In genomic region chr12:68269727-68270126, GRCh38 we compare ENCODE assay signal across 18 cellular contexts. TPM values are rescaled to one million over a fixed set of nuclear protein-coding genes. Genes with fewer than 3 reads are reported as not detected.
DNase-seq lines count a peak whose midpoint lies in the region; ATAC-seq and TF ChIP-seq lines count a peak whose summit lies in the region.
"Had no signal": no experiment of that assay in that cellular context is flagged by ENCODE, and none has a peak within 500 bp of the region (broad histone marks: within the 10 kb centered on the region; RNA-seq: fewer than 3 reads in every experiment).

No MANE protein-coding gene starts in this region.

- in situ Hi-C loops in mammary epithelial cell (cut with MboI; ENCODE audit: low sequenced_read_pairs in 2 of 2): no loop called here

- H3K4me1 ChIP-seq in mammary epithelial cell (ENCODE audit: insufficient read depth, low read length): peaks cover 4% of the 10 kb centered on the region
- H3K4me1 ChIP-seq in neutrophil (ENCODE audit: control insufficient read depth in 1 of 2, insufficient read depth in 1 of 2, low read depth in 1 of 2, low read length in 1 of 2): peaks cover 80 to 84% of the 10 kb centered on the region in 2 experiments
- H3K4me1 ChIP-seq: BE2C had no signal

- 100% methylated on average over 1 of the region's 1 CpG for WGBS in mammary epithelial cell (ENCODE audit: low coverage, missing lambda C conversion rate)

- no peak overlapping the region for H3K9ac ChIP-seq in mammary epithelial cell (ENCODE audit: insufficient read depth, low read length)

- no peak for TF ChIP-seq CTCF in MCF 10A (IDR thresholded peaks at IDR 0.05; ENCODE audit: unreplicated experiment)
- no peak for TF ChIP-seq CTCF in mammary epithelial cell (conservative IDR thresholded peaks at IDR 0.05 in 1 of 2, IDR thresholded peaks at IDR 0.05 in 1 of 2; ENCODE audit: extremely low read depth in 1 of 2, insufficient read depth in 1 of 2, low read depth in 1 of 2, low read length in 2 of 2)
- no peak for TF ChIP-seq CTCF in neutrophil (IDR thresholded peaks at IDR 0.05)

- peaks cover 26% of the 10 kb centered on the region for H3K27me3 Mint-ChIP-seq in activated CD4-positive, alpha-beta T cell treated with anti-CD3 and anti-CD28 coated beads for 36 hours
- no peaks in the 10 kb centered on the region for H3K27me3 Mint-ChIP-seq in MCF 10A (ENCODE audit: insufficient read depth, unreplicated experiment)
- H3K27me3 Mint-ChIP-seq: CD4-positive, CD25-positive, alpha-beta regulatory T cell had no signal

- H3K9me3 ChIP-seq in mammary epithelial cell (replicated peaks; ENCODE audit: insufficient read depth, low read length): no peaks in the 10 kb centered on the region
- no peaks in the 10 kb centered on the region for H3K9me3 ChIP-seq in neutrophil
- H3K9me3 ChIP-seq: BE2C had no signal

- no peak overlapping the region for H3K27ac Mint-ChIP-seq in activated CD4-positive, alpha-beta T cell treated with anti-CD3 and anti-CD28 coated beads for 36 hours
- H3K27ac Mint-ChIP-seq in MCF 10A (ENCODE audit: low read depth, unreplicated experiment): peak overlapping the region; percentile 92
- H3K27ac Mint-ChIP-seq: CD4-positive, CD25-positive, alpha-beta regulatory T cell had no signal

- peaks cover 8% of the 10 kb centered on the region for H3K4me1 Mint-ChIP-seq in activated CD4-positive, alpha-beta T cell treated with anti-CD3 and anti-CD28 coated beads for 36 hours
- H3K4me1 Mint-ChIP-seq in MCF 10A (ENCODE audit: insufficient read depth, unreplicated experiment): peaks cover 22% of the 10 kb centered on the region
- H3K4me1 Mint-ChIP-seq: CD4-positive, CD25-positive, alpha-beta regulatory T cell had no signal

- peak; percentile 64 for ATAC-seq in activated CD4-positive, alpha-beta T cell treated with anti-CD3 and anti-CD28 coated beads for 36 hours
- ATAC-seq in HG02759 (IDR thresholded peaks at IDR 0.05; ENCODE audit: unreplicated experiment): no peak
- ATAC-seq: K562, Panc1 had no signal

- H3K27ac ChIP-seq in mammary epithelial cell (ENCODE audit: insufficient read depth, low read depth, low read length) (no peak overlapping the region), neutrophil (peak overlapping the region; percentile 71)

- H3K36me3 ChIP-seq in mammary epithelial cell (ENCODE audit: insufficient read depth, low read length) (no peaks in the 10 kb centered on the region), neutrophil (no peaks in the 10 kb centered on the region)
- H3K36me3 ChIP-seq: BE2C had no signal

- no peaks in the 10 kb centered on the region for H4K20me1 ChIP-seq in mammary epithelial cell (ENCODE audit: insufficient read depth, low read length)

- no peak overlapping the region for H3K4me3 Mint-ChIP-seq in activated CD4-positive, alpha-beta T cell treated with anti-CD3 and anti-CD28 coated beads for 36 hours
- no peak overlapping the region for H3K4me3 Mint-ChIP-seq in MCF 10A (ENCODE audit: unreplicated experiment)
- H3K4me3 Mint-ChIP-seq: CD4-positive, CD25-positive, alpha-beta regulatory T cell had no signal

- BruUV-seq in MCF 10A (replicated peaks; lab: Mats Ljungman, UMichigan) (no TSS peak), mammary epithelial cell (replicated peaks; lab: Mats Ljungman, UMichigan) (no TSS peak)

- H3K4me2 ChIP-seq in mammary epithelial cell (ENCODE audit: insufficient read depth, low read depth, low read length): no peak overlapping the region

- intact Hi-C loops in activated CD4-positive, alpha-beta T cell treated with anti-CD3 and anti-CD28 coated beads for 36 hours (cut with DNase I, micrococcal nuclease): no loop called here
- intact Hi-C loops in MCF 10A (cut with micrococcal nuclease): loop anchor here (5.0 kb wide), 1 partner anchor 47 kb away; no protein-coding TSS in a partner anchor
- intact Hi-C loops in mammary epithelial cell (cut with micrococcal nuclease): no loop called here

- POLR2A ChIA-PET in activated CD4-positive, alpha-beta T cell treated with anti-CD3 and anti-CD28 coated beads for 36 hours (lab: Charles Lee): no interaction called here
- POLR2A ChIA-PET in MCF 10A (lab: Yijun Ruan, JAX): no interaction called here

- no peaks in the 10 kb centered on the region for H3K27me3 ChIP-seq in mammary epithelial cell (ENCODE audit: insufficient read depth, low read length)
- H3K27me3 ChIP-seq in neutrophil: no peaks in the 10 kb centered on the region
- H3K27me3 ChIP-seq: BE2C had no signal

- H2AFZ ChIP-seq in mammary epithelial cell (ENCODE audit: low read depth, low read length): no peak overlapping the region

- no peaks in the 10 kb centered on the region for H3K79me2 ChIP-seq in mammary epithelial cell (ENCODE audit: insufficient read depth, low read length)

- no peaks in the 10 kb centered on the region for H3K9me3 Mint-ChIP-seq in activated CD4-positive, alpha-beta T cell treated with anti-CD3 and anti-CD28 coated beads for 36 hours (ENCODE audit: low read depth)
- H3K9me3 Mint-ChIP-seq in MCF 10A (ENCODE audit: unreplicated experiment): no peaks in the 10 kb centered on the region
- H3K9me3 Mint-ChIP-seq: CD4-positive, CD25-positive, alpha-beta regulatory T cell had no signal

- H3K36me3 Mint-ChIP-seq in activated CD4-positive, alpha-beta T cell treated with anti-CD3 and anti-CD28 coated beads for 36 hours (ENCODE audit: low read depth): no peaks in the 10 kb centered on the region
- H3K36me3 Mint-ChIP-seq in MCF 10A (ENCODE audit: insufficient read depth, unreplicated experiment): no peaks in the 10 kb centered on the region
- H3K36me3 Mint-ChIP-seq: CD4-positive, CD25-positive, alpha-beta regulatory T cell had no signal

- DNase-seq in activated CD4-positive, alpha-beta T cell treated with anti-CD3 and anti-CD28 coated beads for 36 hours: no peak
- DNase-seq in activated CD4-positive, alpha-beta T cell treated with anti-CD3 and anti-CD28 coated beads for 1 hour: no peak
- DNase-seq in MCF 10A (ENCODE audit: unreplicated experiment) (no peak), mammary epithelial cell (no peak), NCI-H1930 (lab: John Stamatoyannopoulos, UW) (no peak), cerebellar cortex (ENCODE audit: low spot score) (no peak)
- DNase-seq: BE2C; CD4-positive, CD25-positive, alpha-beta regulatory T cell; EL; NCI-H1105 treated with DMSO at 0.1 percent for 48 hours; NCI-H1694 had no signal

- CTCF ChIA-PET in activated CD4-positive, alpha-beta T cell treated with anti-CD3 and anti-CD28 coated beads for 36 hours (lab: Charles Lee): interaction anchor here (0.6 to 1.0 kb wide), 2 partner anchors 28 to 95 kb away, joined by 3 to 4 read pairs; no protein-coding TSS in a partner anchor
- CTCF ChIA-PET in MCF 10A (lab: Yijun Ruan, JAX): interaction anchor here (0.6 kb wide), 1 partner anchor 27 kb away, joined by 4 read pairs; no protein-coding TSS in a partner anchor
- CTCF ChIA-PET in mammary epithelial cell (lab: Charles Lee; ENCODE audit: low non-redundant PET): no interaction called here

- H3K4me3 ChIP-seq in mammary epithelial cell (replicated peaks in 1 of 3; ENCODE audit: insufficient read depth in 1 of 3, low read depth in 2 of 3, low read length in 3 of 3) (no peak overlapping the region), neutrophil (ENCODE audit: low read depth in 1 of 2, low read length in 1 of 2) (no peak overlapping the region)
- H3K4me3 ChIP-seq: K562 had no signal

- dilution Hi-C loops in mammary epithelial cell (cut with HindIII; ENCODE audit: low sequenced_read_pairs): no loop called here

RNA-seq across cellular contexts. Expression of gene IL22, which starts 16.3 kb away (rescaled TPM):
- 1 to 10 TPM; 1.4 to 1.6 TPM for total RNA-seq in activated CD4-positive, alpha-beta T cell treated with anti-CD3 and anti-CD28 coated beads for 36 hours
- not detected in 2 replicates for total RNA-seq in MCF 10A (2022)
- total RNA-seq in mammary epithelial cell: not detected
- not detected for polyA plus RNA-seq in mammary epithelial cell
- not detected for polyA minus RNA-seq in mammary epithelial cell
- total RNA-seq: A172; CD4-positive, CD25-positive, alpha-beta regulatory T cell; H1; K562; NCI-H460 had no signal
- polyA plus RNA-seq: CD4-positive, CD25-positive, alpha-beta regulatory T cell; H1; K562 had no signal

RNA-seq across cellular contexts. Expression of gene IL26, which starts 44.1 kb away (rescaled TPM):
- total RNA-seq in activated CD4-positive, alpha-beta T cell treated with anti-CD3 and anti-CD28 coated beads for 36 hours: 1 to 10 TPM in 1 of 2 experiments, under 1 TPM in 1; 0.56 to 1.1 TPM
- total RNA-seq in MCF 10A (2022): not detected in 2 replicates
- total RNA-seq in mammary epithelial cell: not detected
- not detected for polyA plus RNA-seq in mammary epithelial cell
- not detected for polyA minus RNA-seq in mammary epithelial cell
- total RNA-seq: A172; CD4-positive, CD25-positive, alpha-beta regulatory T cell; H1; K562; NCI-H460 had no signal
- polyA plus RNA-seq: H1, K562 had no signal
